23 cellular contexts compared by ENCODE assay signal in the genomic region with DNA sequence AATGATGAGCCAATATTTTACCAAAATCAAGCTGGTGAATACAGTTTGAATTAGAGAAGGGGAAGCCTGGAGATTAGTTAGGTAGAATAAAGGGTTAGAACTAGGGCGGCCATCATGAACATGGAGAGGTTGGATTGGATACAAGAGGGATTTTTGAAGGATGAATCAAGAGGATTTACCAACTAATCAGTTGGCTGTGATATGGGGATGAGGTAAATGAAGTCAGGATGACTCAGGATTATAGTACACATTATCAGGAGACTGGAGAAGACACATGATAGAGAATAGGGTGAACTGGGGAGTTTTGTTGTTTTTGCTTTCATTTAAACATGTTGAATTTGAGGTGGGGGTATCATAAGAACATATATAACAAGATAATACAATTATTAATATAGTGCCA.
A peak's percentile ranks its signal among the peaks of the same experiment; 100 is the strongest.
DNase-seq lines count a peak whose midpoint lies in the region; TF ChIP-seq lines count a peak whose summit lies in the region.
"Had no signal": no experiment of that assay in that cellular context is flagged by ENCODE, and none has a peak within 500 bp of the region (broad histone marks: within the 10 kb centered on the region; RNA-seq: fewer than 3 reads in every experiment).

No MANE protein-coding gene starts in this region.

- DNase-seq in AG08395 (ENCODE audit: low spot score) (peak; percentile 7), HCEC 1CT (peak; percentile 44), amniotic epithelial cell (ENCODE audit: low read depth) (peak; percentile 81), fibroblast of pulmonary artery (ENCODE audit: low read depth) (peak; percentile 58), AG20443 (ENCODE audit: low spot score) (no peak), NCI-H526 (lab: John Stamatoyannopoulos, UW) (no peak), pons (ENCODE audit: low spot score) (no peak)
- no peak for DNase-seq in stimulated activated naive CD4-positive, alpha-beta T cell treated with Interleukin-2 at 50 U/mL for 16 hours (lab: John Stamatoyannopoulos, UW)
- DNase-seq: activated CD4-positive, CD25-positive, alpha-beta regulatory T cell; activated naive CD4-positive, alpha-beta T cell treated with Interleukin-2 at 50 U/mL for 16 hours; adrenal gland; DMS53; Kasumi-1; lower lobe of right lung; natural killer cell; NCI-H1694 treated with DMSO at 0.1 percent for 48 hours; NCI-H69; RPMI8226; T-helper 1 cell had no signal

- no peak for TF ChIP-seq CTCF in fibroblast of pulmonary artery (IDR thresholded peaks at IDR 0.05; ENCODE audit: low read length, missing control alignments)

- no peak overlapping the region for H3K4me3 ChIP-seq in fibroblast of pulmonary artery (replicated peaks; ENCODE audit: low read depth, low read length)
- H3K4me3 ChIP-seq: adrenal gland; BLaER1 treated with 17β-estradiol and CSF1 and Interleukin-3, amounts not matched to agents 10 nM and 100 nM; cardiac muscle cell; coronary artery; lower lobe of right lung; SJSA1 had no signal

Comparison
In these comparisons a context has a peak if more than half of its experiments do, and no peak if none do; other contexts are left out.
1. DNase-seq: peak in AG08395 (single experiment), HCEC 1CT (single experiment), amniotic epithelial cell (single experiment) and fibroblast of pulmonary artery (single experiment); none in AG20443 (single experiment), NCI-H526 (0 of 2), pons (single experiment) and stimulated activated naive CD4-positive, alpha-beta T cell treated with Interleukin-2 at 50 U/mL for 16 hours (single experiment).